17 cellular contexts compared by ENCODE assay signal in genomic region chr6:167200806-167201205, GRCh38. TPM values are rescaled to one million over a fixed set of nuclear protein-coding genes. Genes with fewer than 3 reads are reported as not detected.
DNase-seq lines count a peak whose midpoint lies in the region; ATAC-seq, FAIRE-seq and TF ChIP-seq lines count a peak whose summit lies in the region.
"Had no signal": no experiment of that assay in that cellular context is flagged by ENCODE, and none has a peak within 500 bp of the region (broad histone marks: within the 10 kb centered on the region; RNA-seq: fewer than 3 reads in every experiment).

No MANE protein-coding gene starts in this region.

- no peaks in the 10 kb centered on the region for H3K36me3 Mint-ChIP-seq in endodermal cell (ENCODE audit: low read depth)
- no peaks in the 10 kb centered on the region for H3K36me3 Mint-ChIP-seq in activated T-cell treated with anti-CD3 and anti-CD28 coated beads, Interleukin-2, amount 50 U/mL, for 4 hours (ENCODE audit: insufficient read depth)
- H3K36me3 Mint-ChIP-seq: CD4-positive, CD25-positive, alpha-beta regulatory T cell had no signal

- H3K27me3 ChIP-seq in HepG2 (ENCODE audit: control insufficient read depth in 1 of 2, insufficient read depth in 2 of 2, low read length in 2 of 2) (no peaks in the 10 kb centered on the region), right lobe of liver (no peaks in the 10 kb centered on the region), endodermal cell (ENCODE audit: control insufficient read depth, insufficient read depth, low read length, poor library complexity, severe bottlenecking) (no peaks in the 10 kb centered on the region), trophoblast cell (ENCODE audit: insufficient read depth, low read length) (no peaks in the 10 kb centered on the region)

- peaks cover 50% of the 10 kb centered on the region for H3K4me1 ChIP-seq in HepG2 (ENCODE audit: insufficient read depth, low read length)
- no peaks in the 10 kb centered on the region for H3K4me1 ChIP-seq in right lobe of liver
- H3K4me1 ChIP-seq in endodermal cell (ENCODE audit: control insufficient read depth, insufficient read depth, low read length) = no peaks in the 10 kb centered on the region
- peaks cover 5 to 7% of the 10 kb centered on the region in 2 experiments for H3K4me1 ChIP-seq in trophoblast cell (ENCODE audit: control insufficient read depth in 1 of 2, insufficient read depth in 2 of 2, low read length in 2 of 2)
- H3K4me1 ChIP-seq: HAP-1 had no signal

- no peak overlapping the region for H3K14ac ChIP-seq in trophoblast cell (ENCODE audit: low read length)

- no peak overlapping the region for H4K12ac ChIP-seq in trophoblast cell (ENCODE audit: low read depth, low read length)

- H3K27me3 Mint-ChIP-seq in endodermal cell (ENCODE audit: insufficient read depth) = no peaks in the 10 kb centered on the region
- H3K27me3 Mint-ChIP-seq in activated T-cell treated with anti-CD3 and anti-CD28 coated beads, Interleukin-2, amount 50 U/mL, for 4 hours (ENCODE audit: low read depth) = peaks cover 33% of the 10 kb centered on the region

- no TSS peak for BruUV-seq in HepG2 (replicated peaks; lab: Mats Ljungman, UMichigan)

- no peak overlapping the region for H3K4me3 Mint-ChIP-seq in endodermal cell
- no peak overlapping the region for H3K4me3 Mint-ChIP-seq in activated T-cell treated with anti-CD3 and anti-CD28 coated beads, Interleukin-2, amount 50 U/mL, for 4 hours
- H3K4me3 Mint-ChIP-seq: CD4-positive, CD25-positive, alpha-beta regulatory T cell had no signal

- TF ChIP-seq CTCF in HepG2 (CRISPR knock-in tag; IDR thresholded peaks at IDR 0.05) (no peak), right lobe of liver (IDR thresholded peaks at IDR 0.05) (no peak), endodermal cell (conservative IDR thresholded peaks at IDR 0.05) (no peak)

- H3K4me1 Mint-ChIP-seq in endodermal cell = peaks cover 5% of the 10 kb centered on the region
- no peaks in the 10 kb centered on the region for H3K4me1 Mint-ChIP-seq in activated T-cell treated with anti-CD3 and anti-CD28 coated beads, Interleukin-2, amount 50 U/mL, for 4 hours (ENCODE audit: low read depth)
- H3K4me1 Mint-ChIP-seq: CD4-positive, CD25-positive, alpha-beta regulatory T cell had no signal

- no peak overlapping the region for H3K27ac Mint-ChIP-seq in endodermal cell
- H3K27ac Mint-ChIP-seq: CD4-positive, CD25-positive, alpha-beta regulatory T cell had no signal

- no peaks in the 10 kb centered on the region for H3K36me3 ChIP-seq in HepG2 (replicated peaks in 1 of 2; ENCODE audit: control insufficient read depth in 1 of 2, insufficient read depth in 2 of 2, low read length in 2 of 2)
- no peaks in the 10 kb centered on the region for H3K36me3 ChIP-seq in right lobe of liver
- no peaks in the 10 kb centered on the region for H3K36me3 ChIP-seq in endodermal cell (ENCODE audit: control insufficient read depth, insufficient read depth, low read length)
- H3K36me3 ChIP-seq in trophoblast cell (ENCODE audit: control insufficient read depth in 1 of 2, insufficient read depth in 2 of 2, low read length in 2 of 2) = no peaks in the 10 kb centered on the region
- H3K36me3 ChIP-seq: BLaER1 treated with 17β-estradiol and CSF1 and Interleukin-3, amounts not matched to agents 10 nM and 100 nM; HAP-1 had no signal

- no peaks in the 10 kb centered on the region for H3K9me3 ChIP-seq in HepG2 (ENCODE audit: low read length)
- no peaks in the 10 kb centered on the region for H3K9me3 ChIP-seq in right lobe of liver
- H3K9me3 ChIP-seq in endodermal cell (ENCODE audit: control insufficient read depth, low read length) = no peaks in the 10 kb centered on the region
- H3K9me3 ChIP-seq in trophoblast cell (ENCODE audit: insufficient read depth, low read depth, low read length) = no peaks in the 10 kb centered on the region
- H3K9me3 ChIP-seq: BLaER1 treated with 17β-estradiol and CSF1 and Interleukin-3, amounts not matched to agents 10 nM and 100 nM; HAP-1 had no signal

- no peak overlapping the region for H4K8ac ChIP-seq in trophoblast cell (ENCODE audit: low read depth, low read length)

- H3K4me2 ChIP-seq in HepG2 (ENCODE audit: low read depth, low read length) (no peak overlapping the region), trophoblast cell (ENCODE audit: low read length) (no peak overlapping the region)

- TF ChIP-seq RAD21 in HepG2 (CRISPR knock-in tag; IDR thresholded peaks at IDR 0.05) = no peak

- TF ChIP-seq POLR2A in HepG2 (IDR thresholded peaks at IDR 0.05; ENCODE audit: insufficient read depth in 1 of 2, low read depth in 2 of 2, low read length in 2 of 2) = no peak
- no peak for TF ChIP-seq POLR2A in right lobe of liver (IDR thresholded peaks at IDR 0.05)

- H3K23ac ChIP-seq in trophoblast cell (ENCODE audit: low read length) = no peak overlapping the region

- H3K4ac ChIP-seq in trophoblast cell (ENCODE audit: low read depth, low read length) = no peak overlapping the region

- H3K79me2 ChIP-seq in HepG2 (ENCODE audit: insufficient read depth, low read length) = no peaks in the 10 kb centered on the region
- H3K79me2 ChIP-seq in trophoblast cell (ENCODE audit: control insufficient read depth, insufficient read depth, low read length, poor library complexity) = no peaks in the 10 kb centered on the region

- no peak overlapping the region for H3K4me3 ChIP-seq in HepG2 (replicated peaks in 1 of 3; ENCODE audit: insufficient read depth in 1 of 3, low read depth in 2 of 3, low read length in 3 of 3)
- no peak overlapping the region for H3K4me3 ChIP-seq in right lobe of liver
- H3K4me3 ChIP-seq in endodermal cell (ENCODE audit: low read length) = no peak overlapping the region
- no peak overlapping the region for H3K4me3 ChIP-seq in trophoblast cell (ENCODE audit: low read depth, low read length)
- H3K4me3 ChIP-seq: BLaER1 treated with 17β-estradiol and CSF1 and Interleukin-3, amounts not matched to agents 10 nM and 100 nM; HAP-1 had no signal

- H3K27ac ChIP-seq in HepG2 (ENCODE audit: extremely low read length, insufficient read depth, low read length) (no peak overlapping the region), right lobe of liver (no peak overlapping the region), endodermal cell (ENCODE audit: low read depth, low read length) (no peak overlapping the region), trophoblast cell (ENCODE audit: low read depth, low read length) (no peak overlapping the region)
- H3K27ac ChIP-seq: BLaER1 treated with 17β-estradiol and CSF1 and Interleukin-3, amounts not matched to agents 10 nM and 100 nM had no signal

- CTCF ChIA-PET in HepG2 (lab: Yijun Ruan, JAX; ENCODE audit: low intra/inter-chr PET ratio, low total read pairs) = no interaction called here

- no peak for FAIRE-seq in HepG2 (lab: Jason Lieb, UNC)
- FAIRE-seq: H1, HTR-8/SVneo had no signal

- H3K18ac ChIP-seq in trophoblast cell (ENCODE audit: low read length) = no peak overlapping the region

- WGBS in HepG2 (ENCODE audit: low lambda C conversion rate) = 89% methylated on average over 14 of the region's 14 CpGs
- 91% methylated on average over 11 of the region's 14 CpGs for WGBS in right lobe of liver (ENCODE audit: insufficient coverage, low coverage, low lambda C conversion rate, missing lambda C conversion rate)
- 92 to 95% methylated on average over 14 of the region's 14 CpGs for WGBS in endodermal cell (ENCODE audit: insufficient coverage in 1 of 2, insufficient read length in 1 of 2), 2 experiments
- WGBS in trophoblast cell (ENCODE audit: extremely low coverage, insufficient coverage, insufficient read length) = no CpG with 5 or more reads among the region's 14 CpGs

- H3K79me1 ChIP-seq in trophoblast cell (ENCODE audit: low read length) = peaks cover 3% of the 10 kb centered on the region

- POLR2A ChIA-PET in HepG2 (lab: Yijun Ruan, JAX) = no interaction called here

- intact Hi-C loops in HepG2 (cut with micrococcal nuclease; ENCODE audit: unreplicated experiment) (no loop called here), right lobe of liver (cut with DNase I) (no loop called here)

- no peaks in the 10 kb centered on the region for H3K9me3 Mint-ChIP-seq in endodermal cell
- H3K9me3 Mint-ChIP-seq in activated T-cell treated with anti-CD3 and anti-CD28 coated beads, Interleukin-2, amount 50 U/mL, for 4 hours = no peaks in the 10 kb centered on the region
- H3K9me3 Mint-ChIP-seq: CD4-positive, CD25-positive, alpha-beta regulatory T cell had no signal

- H4K20me1 ChIP-seq in HepG2 (ENCODE audit: insufficient read depth, low read length) = no peaks in the 10 kb centered on the region
- H4K20me1 ChIP-seq: BLaER1 treated with 17β-estradiol and CSF1 and Interleukin-3, amounts not matched to agents 10 nM and 100 nM had no signal

- H2BK120ac ChIP-seq in trophoblast cell (ENCODE audit: insufficient read depth, low read length, poor library complexity) = no peak overlapping the region

- H2BK5ac ChIP-seq in trophoblast cell (ENCODE audit: low read depth, low read length, poor library complexity) = no peak overlapping the region

- no peak overlapping the region for H4K91ac ChIP-seq in trophoblast cell (ENCODE audit: low read depth, low read length)

- in situ Hi-C loops in HepG2 (cut with HindIII; ENCODE audit: extremely low pct_ligation_motif_present, low pct_unique_long_range_greater_than_20kb) = no loop called here

- H2AK5ac ChIP-seq in trophoblast cell (ENCODE audit: low read length) = no peak overlapping the region

- H3K9ac ChIP-seq in HepG2 (ENCODE audit: insufficient read depth, low read depth, low read length) (no peak overlapping the region), endodermal cell (ENCODE audit: extremely low read depth, low read length, poor library complexity, severe bottlenecking) (no peak overlapping the region), trophoblast cell (ENCODE audit: low read length) (no peak overlapping the region)
- H3K9ac ChIP-seq: BLaER1 treated with 17β-estradiol and CSF1 and Interleukin-3, amounts not matched to agents 10 nM and 100 nM had no signal

- ATAC-seq in HepG2 (no peak), right lobe of liver (no peak)
- ATAC-seq in activated T-cell treated with anti-CD3 and anti-CD28 coated beads, Interleukin-2, amount 50 U/mL, for 4 hours = no peak

- H2BK12ac ChIP-seq in trophoblast cell (ENCODE audit: low read length) = no peak overlapping the region

- no peak overlapping the region for H2AFZ ChIP-seq in HepG2 (ENCODE audit: low read length)
- H2AFZ ChIP-seq in trophoblast cell (ENCODE audit: insufficient read depth, low read length, poor library complexity) = no peak overlapping the region

- DNase-seq in HepG2 (ENCODE audit: low spot score) (peak; percentile 38), right lobe of liver (no peak), endodermal cell (peak; percentile 35), trophoblast cell (peak; percentile 4 to 10), NCI-H510A treated with DMSO at 0.1 percent for 48 hours (lab: John Stamatoyannopoulos, UW) (no peak), NCI-H1930 (lab: John Stamatoyannopoulos, UW) (no peak)
- DNase-seq in activated T-cell treated with anti-CD3 and anti-CD28 coated beads, Interleukin-2, amount 50 U/mL, for 4 hours = no peak
- DNase-seq: ACHN; Calu3; CD4-positive, CD25-positive, alpha-beta regulatory T cell; DMS 273 treated with DMSO at 0.1 percent for 48 hours had no signal

- TF ChIP-seq EP300 in HepG2 (IDR thresholded peaks at IDR 0.05; ENCODE audit: low read depth in 2 of 2, low read length in 2 of 2) (no peak), HepG2 (CRISPR knock-in tag; IDR thresholded peaks at IDR 0.05; ENCODE audit: borderline replicate concordance) (no peak)

RNA-seq across cellular contexts. Expression of gene GPR31, which starts 43.0 kb away (rescaled TPM):
- total RNA-seq in HepG2 (2016; rRNA removed; fragmentation: Illumina TruSeq; extraction: Trizol) (not detected in 2 replicates), right lobe of liver (not detected), endodermal cell (not detected)
- not detected in 2 replicates for total RNA-seq in HepG2 (2016; cell fraction: cytosol; rRNA removed; fragmentation: Illumina TruSeq; extraction: Trizol; ENCODE audit: low read depth)
- not detected in 2 replicates for total RNA-seq in HepG2 (2016; cell fraction: insoluble cytoplasmic fraction; rRNA removed; fragmentation: Illumina TruSeq; extraction: Trizol)
- not detected in 2 replicates for total RNA-seq in HepG2 (2016; cell fraction: membrane; rRNA removed; fragmentation: Illumina TruSeq; extraction: Trizol)
- not detected in 2 replicates for total RNA-seq in HepG2 (2016; cell fraction: nucleus; rRNA removed; fragmentation: Illumina TruSeq; extraction: Trizol)
- polyA plus RNA-seq in HepG2 (2011; rRNA removed) = not detected in 2 replicates
- not detected in 2 replicates for polyA plus RNA-seq in HepG2 (2011; cell fraction: cytosol; rRNA removed)
- polyA plus RNA-seq in HepG2 (2011; cell fraction: nucleus; rRNA removed) = not detected in 2 replicates
- not detected in 2 replicates for polyA plus RNA-seq in HepG2 (2012)
- polyA plus RNA-seq in HepG2 (2016; cell fraction: cytosol; fragmentation: Illumina TruSeq; extraction: Trizol; ENCODE audit: low read depth) = not detected in 2 replicates
- not detected in 2 replicates for polyA plus RNA-seq in HepG2 (2016; cell fraction: insoluble cytoplasmic fraction; fragmentation: Illumina TruSeq; extraction: Trizol; ENCODE audit: low read depth)
- not detected in 2 replicates for polyA plus RNA-seq in HepG2 (2016; cell fraction: membrane; fragmentation: Illumina TruSeq; extraction: Trizol; ENCODE audit: low read depth)
- polyA plus RNA-seq in HepG2 (2016; cell fraction: nucleus; fragmentation: Illumina TruSeq; extraction: Trizol; ENCODE audit: insufficient read depth, low read depth) = not detected in 2 replicates
- not detected in 2 replicates for polyA minus RNA-seq in HepG2 (2011; rRNA and poly(A)+ RNA removed; ENCODE audit: low replicate concordance)
- polyA minus RNA-seq in HepG2 (2011; cell fraction: cytosol; rRNA and poly(A)+ RNA removed) = not detected in 2 replicates
- polyA minus RNA-seq in HepG2 (2011; cell fraction: nucleus; rRNA and poly(A)+ RNA removed) = not detected in 2 replicates
- not detected for polyA plus RNA-seq in endodermal cell (2013, experiment 1 of 2)
- not detected for polyA plus RNA-seq in endodermal cell (2013, experiment 2 of 2)
- not detected in 2 replicates for polyA plus RNA-seq in trophoblast cell (2013)
- total RNA-seq in activated T-cell treated with anti-CD3 and anti-CD28 coated beads, Interleukin-2, amount 50 U/mL, for 4 hours = not detected
- total RNA-seq: A172; Calu3; CD4-positive, CD25-positive, alpha-beta regulatory T cell; Daoy; H1 had no signal
- polyA plus RNA-seq: CD4-positive, CD25-positive, alpha-beta regulatory T cell; H1 had no signal

Comparison
In these comparisons a context has a peak if more than half of its experiments do, and no peak if none do; other contexts are left out.
1. DNase-seq: peak in HepG2 (single experiment), endodermal cell (single experiment) and trophoblast cell (2 of 2); none in right lobe of liver (0 of 3), NCI-H510A treated with DMSO at 0.1 percent for 48 hours (single experiment), activated T-cell treated with anti-CD3 and anti-CD28 coated beads, Interleukin-2, amount 50 U/mL, for 4 hours (single experiment) and NCI-H1930 (0 of 2).